In the genomic region with DNA sequence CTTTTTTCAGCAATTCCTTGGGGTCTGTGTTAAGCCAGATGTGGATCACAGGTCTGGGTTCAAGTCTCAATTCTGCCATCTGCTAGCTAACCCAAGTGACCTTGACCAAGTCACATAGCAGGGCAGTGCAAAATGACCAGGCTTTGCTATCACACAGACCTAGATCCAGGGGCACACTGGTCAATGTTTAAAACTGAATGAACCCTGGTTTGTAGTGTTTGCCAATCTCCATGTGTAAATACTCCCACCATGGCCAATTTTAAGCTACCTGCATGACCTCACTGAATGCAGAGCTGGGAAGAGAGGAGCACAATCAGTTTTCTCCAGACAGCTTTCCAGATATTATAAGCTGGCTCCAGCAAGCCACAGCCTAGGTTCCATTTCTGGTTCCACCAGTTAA, we compare ENCODE assay signal across 22 cellular contexts.
A peak's percentile ranks its signal among the peaks of the same experiment; 100 is the strongest.
DNase-seq lines count a peak whose midpoint lies in the region; ATAC-seq and TF ChIP-seq lines count a peak whose summit lies in the region.
"Had no signal": no experiment of that assay in that cellular context is flagged by ENCODE, and none has a peak within 500 bp of the region (broad histone marks: within the 10 kb centered on the region; RNA-seq: fewer than 3 reads in every experiment).

No MANE protein-coding gene starts in this region.

- H3K9ac ChIP-seq in liver (ENCODE audit: low read depth in 1 of 2, low read length in 2 of 2) = no peak overlapping the region
- H3K9ac ChIP-seq: BLaER1 had no signal

- H3K4me1 Mint-ChIP-seq in Calu3 (ENCODE audit: low read depth, unreplicated experiment) = peaks cover 17% of the 10 kb centered on the region
- H3K4me1 Mint-ChIP-seq in activated CD8-positive, alpha-beta T cell treated with anti-CD3 and anti-CD28 coated beads for 36 hours (ENCODE audit: low read depth) = no peaks in the 10 kb centered on the region
- H3K4me1 Mint-ChIP-seq: B cell; CD4-positive, CD25-positive, alpha-beta regulatory T cell; GM23338 had no signal

- intact Hi-C loops in Calu3 (cut with micrococcal nuclease; ENCODE audit: unreplicated experiment) = no loop called here
- intact Hi-C loops in activated CD8-positive, alpha-beta T cell treated with anti-CD3 and anti-CD28 coated beads for 36 hours (cut with micrococcal nuclease) = no loop called here

- TF ChIP-seq CTCF in VCaP (conservative IDR thresholded peaks at IDR 0.05) = no peak
- no peak for TF ChIP-seq CTCF in liver (IDR thresholded peaks at IDR 0.05; ENCODE audit: low read depth, low read length, missing input control)
- no peak for TF ChIP-seq CTCF in Calu3 (IDR thresholded peaks at IDR 0.05; ENCODE audit: unreplicated experiment)
- no peak for TF ChIP-seq CTCF in activated CD8-positive, alpha-beta T cell treated with anti-CD3 and anti-CD28 coated beads for 36 hours (IDR thresholded peaks at IDR 0.05)

- peak overlapping the region; percentile 57 for H3K27ac ChIP-seq in VCaP
- peak overlapping the region in 1 of 2 donors; percentile 44 for H3K27ac ChIP-seq in liver (ENCODE audit: low read depth in 1 of 2, low read length in 2 of 2)
- H3K27ac ChIP-seq: 22Rv1, BLaER1, C4-2B had no signal

- no peak overlapping the region for H3K4me3 Mint-ChIP-seq in Calu3 (ENCODE audit: low read depth, unreplicated experiment)
- no peak overlapping the region for H3K4me3 Mint-ChIP-seq in activated CD8-positive, alpha-beta T cell treated with anti-CD3 and anti-CD28 coated beads for 36 hours
- H3K4me3 Mint-ChIP-seq: B cell; CD4-positive, CD25-positive, alpha-beta regulatory T cell; CD8-positive, alpha-beta T cell; GM23338; H9 had no signal

- no peaks in the 10 kb centered on the region for H3K9me3 ChIP-seq in liver (ENCODE audit: control insufficient read depth in 4 of 4, low read length in 3 of 4)
- H3K9me3 ChIP-seq: BLaER1, Caco-2 had no signal

- no peaks in the 10 kb centered on the region for H3K9me3 Mint-ChIP-seq in Calu3 (ENCODE audit: low read depth, unreplicated experiment)
- H3K9me3 Mint-ChIP-seq in activated CD8-positive, alpha-beta T cell treated with anti-CD3 and anti-CD28 coated beads for 36 hours = no peaks in the 10 kb centered on the region
- H3K9me3 Mint-ChIP-seq: CD8-positive, alpha-beta T cell; GM23338; H9 had no signal

- no TSS peak for BruUV-seq in Calu3 (replicated peaks; lab: Mats Ljungman, UMichigan)

- peaks cover 8% of the 10 kb centered on the region for H3K36me3 Mint-ChIP-seq in Calu3 (ENCODE audit: insufficient read depth, unreplicated experiment)
- H3K36me3 Mint-ChIP-seq in activated CD8-positive, alpha-beta T cell treated with anti-CD3 and anti-CD28 coated beads for 36 hours (ENCODE audit: low read depth) = no peaks in the 10 kb centered on the region
- H3K36me3 Mint-ChIP-seq: CD4-positive, CD25-positive, alpha-beta regulatory T cell; CD8-positive, alpha-beta T cell had no signal

- peak; percentile 28 to 36 for TF ChIP-seq RAD21 in liver (IDR thresholded peaks at IDR 0.05)

- POLR2A ChIA-PET in activated CD8-positive, alpha-beta T cell treated with anti-CD3 and anti-CD28 coated beads for 36 hours (lab: Charles Lee) = no interaction called here

- H3K4me1 ChIP-seq in liver (ENCODE audit: control insufficient read depth in 4 of 4, insufficient read depth in 4 of 4, low read length in 3 of 4) = peaks cover 0 to 9% (median 6%) of the 10 kb centered on the region in 4 donors
- H3K4me1 ChIP-seq: BLaER1, Caco-2 had no signal

- no peak overlapping the region for H3K27ac Mint-ChIP-seq in Calu3 (ENCODE audit: unreplicated experiment)
- H3K27ac Mint-ChIP-seq in activated CD8-positive, alpha-beta T cell treated with anti-CD3 and anti-CD28 coated beads for 36 hours = no peak overlapping the region
- H3K27ac Mint-ChIP-seq: B cell; CD4-positive, CD25-positive, alpha-beta regulatory T cell; CD8-positive, alpha-beta T cell; GM23338; H9 had no signal

- no peaks in the 10 kb centered on the region for H3K27me3 Mint-ChIP-seq in Calu3 (ENCODE audit: unreplicated experiment)
- H3K27me3 Mint-ChIP-seq in activated CD8-positive, alpha-beta T cell treated with anti-CD3 and anti-CD28 coated beads for 36 hours = no peaks in the 10 kb centered on the region
- H3K27me3 Mint-ChIP-seq: B cell; CD4-positive, CD25-positive, alpha-beta regulatory T cell had no signal

- CTCF ChIA-PET in Calu3 (lab: Charles Lee) = no interaction called here
- CTCF ChIA-PET in activated CD8-positive, alpha-beta T cell treated with anti-CD3 and anti-CD28 coated beads for 36 hours (lab: Charles Lee) = no interaction called here

- H3K4me3 ChIP-seq in liver (ENCODE audit: low read depth in 1 of 3, low read length in 3 of 3) = no peak overlapping the region
- H3K4me3 ChIP-seq: BLaER1, GM12878, GM23338 had no signal

- DNase-seq in DMS53 (lab: John Stamatoyannopoulos, UW) = peak; percentile 8
- no peak for DNase-seq in DMS53 treated with DMSO at 0.1 percent for 48 hours (lab: John Stamatoyannopoulos, UW; ENCODE audit: unreplicated experiment)
- peak; percentile 39 for DNase-seq in NCI-H146 (lab: John Stamatoyannopoulos, UW)
- DNase-seq in Calu3 = no peak
- no peak for DNase-seq in activated CD8-positive, alpha-beta T cell treated with anti-CD3 and anti-CD28 coated beads for 36 hours
- DNase-seq: Caco-2; CD4-positive, CD25-positive, alpha-beta regulatory T cell; CD8-positive, alpha-beta T cell; DMS79; EL; GDM1; H9 had no signal

- no peaks in the 10 kb centered on the region for H3K27me3 ChIP-seq in liver (ENCODE audit: control insufficient read depth in 4 of 4, insufficient read depth in 4 of 4, low read length in 3 of 4)
- H3K27me3 ChIP-seq: BLaER1 had no signal

- no peak for ATAC-seq in activated CD8-positive, alpha-beta T cell treated with anti-CD3 and anti-CD28 coated beads for 36 hours
- no peak for ATAC-seq in GM18861 (IDR thresholded peaks at IDR 0.05; ENCODE audit: unreplicated experiment)
- ATAC-seq: CD8-positive, alpha-beta T cell; GM12878; GM23338; HCT116 had no signal

- no peaks in the 10 kb centered on the region for H3K36me3 ChIP-seq in liver (ENCODE audit: control insufficient read depth in 4 of 4, insufficient read depth in 3 of 4, low read depth in 1 of 4, low read length in 3 of 4)
- H3K36me3 ChIP-seq: BLaER1 had no signal

TF ChIP-seq in liver, 16 proteins besides CTCF, POLR2A, EP300 and RAD21 (continues in another document):
- peak; percentile 8 for TF ChIP-seq HNF4G (IDR thresholded peaks at IDR 0.05)
- no peak for TF ChIP-seq NR2F2 (IDR thresholded peaks at IDR 0.05)
- peak; percentile 65 for TF ChIP-seq YY1 (IDR thresholded peaks at IDR 0.05)
- TF ChIP-seq EGR1 (IDR thresholded peaks at IDR 0.05; ENCODE audit: low read depth in 2 of 2) = no peak
- TF ChIP-seq JUND (IDR thresholded peaks at IDR 0.05) = peak in 1 of 2 donors; percentile 55
- TF ChIP-seq, protein P1, sequence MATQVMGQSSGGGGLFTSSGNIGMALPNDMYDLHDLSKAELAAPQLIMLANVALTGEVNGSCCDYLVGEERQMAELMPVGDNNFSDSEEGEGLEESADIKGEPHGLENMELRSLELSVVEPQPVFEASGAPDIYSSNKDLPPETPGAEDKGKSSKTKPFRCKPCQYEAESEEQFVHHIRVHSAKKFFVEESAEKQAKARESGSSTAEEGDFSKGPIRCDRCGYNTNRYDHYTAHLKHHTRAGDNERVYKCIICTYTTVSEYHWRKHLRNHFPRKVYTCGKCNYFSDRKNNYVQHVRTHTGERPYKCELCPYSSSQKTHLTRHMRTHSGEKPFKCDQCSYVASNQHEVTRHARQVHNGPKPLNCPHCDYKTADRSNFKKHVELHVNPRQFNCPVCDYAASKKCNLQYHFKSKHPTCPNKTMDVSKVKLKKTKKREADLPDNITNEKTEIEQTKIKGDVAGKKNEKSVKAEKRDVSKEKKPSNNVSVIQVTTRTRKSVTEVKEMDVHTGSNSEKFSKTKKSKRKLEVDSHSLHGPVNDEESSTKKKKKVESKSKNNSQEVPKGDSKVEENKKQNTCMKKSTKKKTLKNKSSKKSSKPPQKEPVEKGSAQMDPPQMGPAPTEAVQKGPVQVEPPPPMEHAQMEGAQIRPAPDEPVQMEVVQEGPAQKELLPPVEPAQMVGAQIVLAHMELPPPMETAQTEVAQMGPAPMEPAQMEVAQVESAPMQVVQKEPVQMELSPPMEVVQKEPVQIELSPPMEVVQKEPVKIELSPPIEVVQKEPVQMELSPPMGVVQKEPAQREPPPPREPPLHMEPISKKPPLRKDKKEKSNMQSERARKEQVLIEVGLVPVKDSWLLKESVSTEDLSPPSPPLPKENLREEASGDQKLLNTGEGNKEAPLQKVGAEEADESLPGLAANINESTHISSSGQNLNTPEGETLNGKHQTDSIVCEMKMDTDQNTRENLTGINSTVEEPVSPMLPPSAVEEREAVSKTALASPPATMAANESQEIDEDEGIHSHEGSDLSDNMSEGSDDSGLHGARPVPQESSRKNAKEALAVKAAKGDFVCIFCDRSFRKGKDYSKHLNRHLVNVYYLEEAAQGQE (IDR thresholded peaks at IDR 0.05) = peak; percentile 39
- TF ChIP-seq TAF1 (conservative IDR thresholded peaks at IDR 0.05) = no peak
- TF ChIP-seq HNF4A (conservative IDR thresholded peaks at IDR 0.05) = peak; percentile 75 to 86
- TF ChIP-seq SP1 (IDR thresholded peaks at IDR 0.05) = peak; percentile 55
- peak; percentile 83 for TF ChIP-seq FOXA2 (IDR thresholded peaks at IDR 0.05)
- TF ChIP-seq FOXA1 (IDR thresholded peaks at IDR 0.05) = peak; percentile 63
- no peak for TF ChIP-seq GABPA (IDR thresholded peaks at IDR 0.05 in 1 of 2, conservative IDR thresholded peaks at IDR 0.05 in 1 of 2)
- TF ChIP-seq, protein P2, sequence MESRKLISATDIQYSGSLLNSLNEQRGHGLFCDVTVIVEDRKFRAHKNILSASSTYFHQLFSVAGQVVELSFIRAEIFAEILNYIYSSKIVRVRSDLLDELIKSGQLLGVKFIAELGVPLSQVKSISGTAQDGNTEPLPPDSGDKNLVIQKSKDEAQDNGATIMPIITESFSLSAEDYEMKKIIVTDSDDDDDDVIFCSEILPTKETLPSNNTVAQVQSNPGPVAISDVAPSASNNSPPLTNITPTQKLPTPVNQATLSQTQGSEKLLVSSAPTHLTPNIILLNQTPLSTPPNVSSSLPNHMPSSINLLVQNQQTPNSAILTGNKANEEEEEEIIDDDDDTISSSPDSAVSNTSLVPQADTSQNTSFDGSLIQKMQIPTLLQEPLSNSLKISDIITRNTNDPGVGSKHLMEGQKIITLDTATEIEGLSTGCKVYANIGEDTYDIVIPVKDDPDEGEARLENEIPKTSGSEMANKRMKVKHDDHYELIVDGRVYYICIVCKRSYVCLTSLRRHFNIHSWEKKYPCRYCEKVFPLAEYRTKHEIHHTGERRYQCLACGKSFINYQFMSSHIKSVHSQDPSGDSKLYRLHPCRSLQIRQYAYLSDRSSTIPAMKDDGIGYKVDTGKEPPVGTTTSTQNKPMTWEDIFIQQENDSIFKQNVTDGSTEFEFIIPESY (IDR thresholded peaks at IDR 0.05) = peak; percentile 40
- TF ChIP-seq, protein P3, sequence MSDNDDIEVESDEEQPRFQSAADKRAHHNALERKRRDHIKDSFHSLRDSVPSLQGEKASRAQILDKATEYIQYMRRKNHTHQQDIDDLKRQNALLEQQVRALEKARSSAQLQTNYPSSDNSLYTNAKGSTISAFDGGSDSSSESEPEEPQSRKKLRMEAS (IDR thresholded peaks at IDR 0.05) = peak; percentile 61

Comparison
In these comparisons a context has a peak if more than half of its experiments do, and no peak if none do; other contexts are left out.
1. DNase-seq: peak in DMS53 (single experiment) and NCI-H146 (single experiment); none in DMS53 treated with DMSO at 0.1 percent for 48 hours (single experiment), Calu3 (single experiment) and activated CD8-positive, alpha-beta T cell treated with anti-CD3 and anti-CD28 coated beads for 36 hours (single experiment).